ENCODE assay signal across 9 cellular contexts in genomic region chr6:11428351-11428750, GRCh38.
DNase-seq lines count a peak whose midpoint lies in the region; ATAC-seq and TF ChIP-seq lines count a peak whose summit lies in the region.
"Had no signal": no experiment of that assay in that cellular context is flagged by ENCODE, and none has a peak within 500 bp of the region (broad histone marks: within the 10 kb centered on the region; RNA-seq: fewer than 3 reads in every experiment).

No MANE protein-coding gene starts in this region.

- POLR2A ChIA-PET in RWPE1 (lab: Yijun Ruan, JAX; ENCODE audit: low non-redundant PET), result no interaction called here

- H3K27ac ChIP-seq in ACC112 (ENCODE audit: low read depth, low read length), result peak overlapping the region; percentile 37
- H3K27ac ChIP-seq in mesodermal cell (ENCODE audit: low read depth, low read length, severe bottlenecking), result peak overlapping the region; percentile 86
- no peak overlapping the region for H3K27ac ChIP-seq in colonic mucosa
- H3K27ac ChIP-seq in RWPE1, result no peak overlapping the region

- TF ChIP-seq CTCF in colonic mucosa (IDR thresholded peaks at IDR 0.05), result no peak
- TF ChIP-seq CTCF in RWPE1 (conservative IDR thresholded peaks at IDR 0.05; ENCODE audit: low read depth), result no peak

- no peak overlapping the region for H3K4me3 ChIP-seq in ACC112 (ENCODE audit: low read depth, low read length)
- H3K4me3 ChIP-seq in mesodermal cell (ENCODE audit: extremely low read depth, insufficient read depth, low read length, poor library complexity, severe bottlenecking), result no peak overlapping the region
- no peak overlapping the region for H3K4me3 ChIP-seq in colonic mucosa

- H3K4me1 ChIP-seq in ACC112 (ENCODE audit: control insufficient read depth, insufficient read depth, low read length, unreplicated experiment) (peaks cover 73% of the 10 kb centered on the region), mesodermal cell (ENCODE audit: control insufficient read depth, insufficient read depth, low read length, poor library complexity, severe bottlenecking) (peaks cover 82% of the 10 kb centered on the region), colonic mucosa (no peaks in the 10 kb centered on the region)

- CTCF ChIA-PET in RWPE1 (lab: Yijun Ruan, JAX), result interaction anchor here (0.9 kb wide), 1 partner anchor 17 kb away, joined by 3 read pairs; no protein-coding TSS in a partner anchor

- 20% methylated on average over 1 of the region's 2 CpGs; no CpG with 5 or more reads in 1 of the 2 experiments for WGBS in mesodermal cell (ENCODE audit: insufficient coverage in 2 of 2), 2 experiments

- H3K79me2 ChIP-seq in ACC112 (ENCODE audit: control insufficient read depth, insufficient read depth, low read length, unreplicated experiment), result no peaks in the 10 kb centered on the region

- H3K9ac ChIP-seq in colonic mucosa (ENCODE audit: low read depth in 2 of 2, low read length in 2 of 2), result peak overlapping the region in 1 of 2 donors; percentile 26

- DNase-seq in colonic mucosa (no peak), KBM-7 (no peak), RWPE1 (ENCODE audit: low spot score) (no peak), COLO829 (ENCODE audit: low spot score) (no peak)
- DNase-seq: effector CD8-positive, alpha-beta T cell had no signal

- H2AFZ ChIP-seq in ACC112 (ENCODE audit: low read length, unreplicated experiment), result peak overlapping the region; percentile 64

- in situ Hi-C loops in KBM-7 (cut with MboI; ENCODE audit: low pct_unique_long_range_greater_than_20kb, low sequenced_read_pairs), result no loop called here

- H3K9me3 ChIP-seq in mesodermal cell (ENCODE audit: control insufficient read depth, low read length) (no peaks in the 10 kb centered on the region), colonic mucosa (no peaks in the 10 kb centered on the region)

- intact Hi-C loops in colonic mucosa (cut with DNase I), result no loop called here

- peak; percentile 26 for ATAC-seq in GM21529 (IDR thresholded peaks at IDR 0.05; ENCODE audit: unreplicated experiment)
- peak; percentile 15 for ATAC-seq in SK-N-SH treated with all-trans-retinoic acid at 6 μM for 48 hours

- H3K27me3 ChIP-seq in ACC112 (ENCODE audit: insufficient read depth, low read length) (no peaks in the 10 kb centered on the region), colonic mucosa (no peaks in the 10 kb centered on the region)

- H3K36me3 ChIP-seq in ACC112 (ENCODE audit: insufficient read depth, low read length) (no peaks in the 10 kb centered on the region), mesodermal cell (ENCODE audit: control insufficient read depth, insufficient read depth, low read length) (no peaks in the 10 kb centered on the region), colonic mucosa (no peaks in the 10 kb centered on the region)

TF ChIP-seq in SK-N-SH treated with all-trans-retinoic acid at 6 μM for 48 hours, 23 proteins besides CTCF, POLR2A, EP300 and RAD21:
- TF ChIP-seq PATZ1 (CRISPR knock-in tag; IDR thresholded peaks at IDR 0.05; ENCODE audit: borderline replicate concordance), result no peak
- TF ChIP-seq ZNF70 (CRISPR knock-in tag; IDR thresholded peaks at IDR 0.05), result no peak

Comparison
In these comparisons a context has a peak if more than half of its experiments do, and no peak if none do; other contexts are left out.
1. H3K27ac ChIP-seq: peak in ACC112 (single experiment) and mesodermal cell (single experiment); none in colonic mucosa (single experiment) and RWPE1 (single experiment).